In the genomic region with DNA sequence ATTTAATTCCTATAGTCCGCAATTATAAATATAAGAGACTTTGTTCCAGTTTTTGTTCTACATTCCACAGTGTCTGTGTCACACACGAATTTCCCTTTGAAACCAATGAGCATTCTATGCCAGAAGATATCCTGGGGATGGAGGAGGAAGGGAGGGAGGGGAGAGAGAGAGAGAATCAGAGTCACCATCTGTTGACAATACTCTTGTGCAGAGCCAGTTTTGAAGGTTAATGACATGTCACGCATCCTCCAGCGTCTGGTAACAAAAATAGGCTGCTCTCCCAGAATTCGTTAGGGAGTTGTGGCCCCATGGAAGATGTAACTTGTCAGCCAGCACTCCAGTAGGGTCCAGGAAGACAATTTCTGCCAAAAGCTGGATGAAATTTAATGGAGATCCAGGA, we compare ENCODE assay signal across 8 cellular contexts.
DNase-seq lines count a peak whose midpoint lies in the region; ATAC-seq and TF ChIP-seq lines count a peak whose summit lies in the region.

No MANE protein-coding gene starts in this region.

- H3K27me3 ChIP-seq in stomach smooth muscle (ENCODE audit: control insufficient read depth in 1 of 2, insufficient read depth in 2 of 2, low read length in 2 of 2) = no peaks in the 10 kb centered on the region

- H3K9ac ChIP-seq in stomach smooth muscle (ENCODE audit: low read length in 2 of 2) = no peak overlapping the region

- H3K36me3 Mint-ChIP-seq in glutamatergic neuron (ENCODE audit: unreplicated experiment) = no peaks in the 10 kb centered on the region
- H3K36me3 Mint-ChIP-seq in activated CD4-positive, alpha-beta T cell treated with anti-CD3 and anti-CD28 coated beads for 36 hours (ENCODE audit: low read depth) = no peaks in the 10 kb centered on the region

- DNase-seq in HT1080 (ENCODE audit: low read depth) (peak; percentile 86), SHP77 treated with DMSO at 0.1 percent for 48 hours (lab: John Stamatoyannopoulos, UW) (peak; percentile 92), glutamatergic neuron (no peak), GM19238 (ENCODE audit: insufficient read length, low spot score) (no peak)
- DNase-seq in activated CD4-positive, alpha-beta T cell treated with anti-CD3 and anti-CD28 coated beads for 36 hours = no peak

- H3K36me3 ChIP-seq in stomach smooth muscle (ENCODE audit: control insufficient read depth in 2 of 2, insufficient read depth in 2 of 2, low read length in 2 of 2) = no peaks in the 10 kb centered on the region

- TF ChIP-seq CTCF in glutamatergic neuron (IDR thresholded peaks at IDR 0.05; ENCODE audit: partially characterized antibody, unreplicated experiment) = no peak

- no peaks in the 10 kb centered on the region for H3K9me3 ChIP-seq in stomach smooth muscle (ENCODE audit: control insufficient read depth in 2 of 2, low read length in 2 of 2)

- CTCF ChIA-PET in activated CD4-positive, alpha-beta T cell treated with anti-CD3 and anti-CD28 coated beads for 36 hours (lab: Charles Lee) = interaction anchor here (0.6 to 1.5 kb wide), 4 partner anchors 11 to 210 kb away, joined by 3 to 5 read pairs (median 4); no protein-coding TSS in a partner anchor

- H3K27ac ChIP-seq in stomach smooth muscle (ENCODE audit: low read length) = peak overlapping the region; percentile 76

- intact Hi-C loops in activated CD4-positive, alpha-beta T cell treated with anti-CD3 and anti-CD28 coated beads for 36 hours (cut with DNase I, micrococcal nuclease) = loop anchor here (5.0 to 10.0 kb wide), 2 partner anchors 83 to 310 kb away; a partner anchor contains a TSS

- peaks cover 3% of the 10 kb centered on the region for H3K9me3 Mint-ChIP-seq in glutamatergic neuron (ENCODE audit: unreplicated experiment)
- H3K9me3 Mint-ChIP-seq in activated CD4-positive, alpha-beta T cell treated with anti-CD3 and anti-CD28 coated beads for 36 hours (ENCODE audit: low read depth) = no peaks in the 10 kb centered on the region

- H3K4me3 Mint-ChIP-seq in glutamatergic neuron (ENCODE audit: unreplicated experiment) = peak overlapping the region; percentile 63
- H3K4me3 Mint-ChIP-seq in activated CD4-positive, alpha-beta T cell treated with anti-CD3 and anti-CD28 coated beads for 36 hours = no peak overlapping the region

- POLR2A ChIA-PET in activated CD4-positive, alpha-beta T cell treated with anti-CD3 and anti-CD28 coated beads for 36 hours (lab: Charles Lee) = no interaction called here

- ATAC-seq in activated CD4-positive, alpha-beta T cell treated with anti-CD3 and anti-CD28 coated beads for 36 hours = no peak
- ATAC-seq in HG03139 (IDR thresholded peaks at IDR 0.05; ENCODE audit: unreplicated experiment) = no peak
- no peak for ATAC-seq in GM18870 (IDR thresholded peaks at IDR 0.05; ENCODE audit: unreplicated experiment)

- H3K27me3 Mint-ChIP-seq in glutamatergic neuron (ENCODE audit: unreplicated experiment) = peaks cover 6% of the 10 kb centered on the region
- H3K27me3 Mint-ChIP-seq in activated CD4-positive, alpha-beta T cell treated with anti-CD3 and anti-CD28 coated beads for 36 hours = peaks cover 2% of the 10 kb centered on the region

- peak overlapping the region; percentile 75 for H3K27ac Mint-ChIP-seq in glutamatergic neuron (ENCODE audit: unreplicated experiment)
- no peak overlapping the region for H3K27ac Mint-ChIP-seq in activated CD4-positive, alpha-beta T cell treated with anti-CD3 and anti-CD28 coated beads for 36 hours

- H3K4me3 ChIP-seq in stomach smooth muscle (ENCODE audit: low read length in 2 of 2) = peak overlapping the region in 1 of 2 donors; percentile 17

- peaks cover 38% of the 10 kb centered on the region for H3K4me1 ChIP-seq in stomach smooth muscle (ENCODE audit: control insufficient read depth, insufficient read depth, low read length)

- H3K4me1 Mint-ChIP-seq in glutamatergic neuron (ENCODE audit: low read depth, unreplicated experiment) = peaks cover 49% of the 10 kb centered on the region
- H3K4me1 Mint-ChIP-seq in activated CD4-positive, alpha-beta T cell treated with anti-CD3 and anti-CD28 coated beads for 36 hours = peaks cover 14% of the 10 kb centered on the region

Comparison
In these comparisons a context has a peak if more than half of its experiments do, and no peak if none do; other contexts are left out.
1. DNase-seq: peak in HT1080 (single experiment) and SHP77 treated with DMSO at 0.1 percent for 48 hours (single experiment); none in glutamatergic neuron (single experiment), activated CD4-positive, alpha-beta T cell treated with anti-CD3 and anti-CD28 coated beads for 36 hours (single experiment) and GM19238 (single experiment).